22 cellular contexts compared by ENCODE assay signal in the genomic region with DNA sequence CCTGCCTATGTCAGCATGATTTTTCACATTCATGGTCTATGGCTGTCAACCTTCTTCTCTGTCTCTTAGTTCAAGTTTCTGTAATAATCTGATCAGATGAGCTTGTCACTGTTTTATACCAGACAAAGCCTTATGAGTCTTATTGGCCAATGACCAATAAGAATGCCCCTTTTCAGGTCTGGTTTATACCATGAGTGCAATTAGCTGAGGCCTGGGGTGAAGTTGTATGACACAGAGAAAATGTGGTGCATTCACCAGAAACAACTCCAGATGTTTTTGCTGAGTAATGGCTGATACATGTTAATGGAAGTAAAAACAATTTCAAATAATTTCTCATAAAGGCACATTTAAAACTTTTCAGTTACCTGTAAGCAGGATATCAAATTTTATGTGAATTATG.
DNase-seq lines count a peak whose midpoint lies in the region; FAIRE-seq and TF ChIP-seq lines count a peak whose summit lies in the region.
"Had no signal": no experiment of that assay in that cellular context is flagged by ENCODE, and none has a peak within 500 bp of the region (broad histone marks: within the 10 kb centered on the region; RNA-seq: fewer than 3 reads in every experiment).

No MANE protein-coding gene starts in this region.

- no peaks in the 10 kb centered on the region for H3K9me3 Mint-ChIP-seq in MCF 10A (ENCODE audit: unreplicated experiment)
- no peaks in the 10 kb centered on the region for H3K9me3 Mint-ChIP-seq in type B pancreatic cell
- H3K9me3 Mint-ChIP-seq: GM23338 had no signal

- TF ChIP-seq CTCF in mammary epithelial cell (conservative IDR thresholded peaks at IDR 0.05 in 1 of 2, IDR thresholded peaks at IDR 0.05 in 1 of 2; ENCODE audit: extremely low read depth in 1 of 2, insufficient read depth in 1 of 2, low read depth in 1 of 2, low read length in 2 of 2), result no peak
- no peak for TF ChIP-seq CTCF in MCF 10A (IDR thresholded peaks at IDR 0.05; ENCODE audit: unreplicated experiment)
- TF ChIP-seq CTCF in bronchial epithelial cell (IDR thresholded peaks at IDR 0.05; ENCODE audit: insufficient read depth, low read length, severe bottlenecking), result no peak
- no peak for TF ChIP-seq CTCF in type B pancreatic cell (conservative IDR thresholded peaks at IDR 0.05)

- in situ Hi-C loops in mammary epithelial cell (cut with MboI; ENCODE audit: low sequenced_read_pairs in 2 of 2), result no loop called here

- no peak overlapping the region for H3K27ac Mint-ChIP-seq in MCF 10A (ENCODE audit: low read depth, unreplicated experiment)
- no peak overlapping the region for H3K27ac Mint-ChIP-seq in type B pancreatic cell
- H3K27ac Mint-ChIP-seq: CD4-positive, alpha-beta memory T cell; GM23338 had no signal

- H3K4me1 ChIP-seq in mammary epithelial cell (ENCODE audit: insufficient read depth, low read length), result peaks cover 38% of the 10 kb centered on the region
- H3K4me1 ChIP-seq: BLaER1 had no signal

- H3K4me2 ChIP-seq in mammary epithelial cell (ENCODE audit: insufficient read depth, low read depth, low read length), result peak overlapping the region; percentile 93
- H3K4me2 ChIP-seq: BLaER1, GM23338 had no signal

- H3K4me3 ChIP-seq in mammary epithelial cell (replicated peaks in 1 of 3; ENCODE audit: insufficient read depth in 1 of 3, low read depth in 2 of 3, low read length in 3 of 3) (no peak overlapping the region), bronchial epithelial cell (ENCODE audit: low read depth, low read length) (no peak overlapping the region)
- H3K4me3 ChIP-seq: BLaER1, GM23338 had no signal

- no peak overlapping the region for H3K4me3 Mint-ChIP-seq in MCF 10A (ENCODE audit: unreplicated experiment)
- peak overlapping the region; percentile 8 for H3K4me3 Mint-ChIP-seq in type B pancreatic cell
- H3K4me3 Mint-ChIP-seq: CD4-positive, alpha-beta memory T cell; GM23338 had no signal

- DNase-seq in mammary epithelial cell (peak; percentile 84), MCF 10A (ENCODE audit: unreplicated experiment) (no peak), bronchial epithelial cell (ENCODE audit: low read depth) (peak; percentile 53), left kidney (ENCODE audit: low read depth, low spot score) (peak; percentile 52), type B pancreatic cell (ENCODE audit: extremely low spot score, unreplicated experiment) (no peak), medulla oblongata (ENCODE audit: extremely low spot score) (no peak), HUDEP-2 (lab: John Stamatoyannopoulos, UW; ENCODE audit: unreplicated experiment in 76 of 76) (no peak)
- DNase-seq in activated CD4-positive, alpha-beta T cell treated with anti-CD3 and anti-CD28 coated beads for 48 hours, result no peak
- DNase-seq: 8988T; CD4-positive, alpha-beta memory T cell; KBM-7; NCI-H1417; NCI-H187; NCI-H2107; NCI-H510A; NCI-H774; OCI-M1; SIG-M5 had no signal

- no peaks in the 10 kb centered on the region for H3K79me2 ChIP-seq in mammary epithelial cell (ENCODE audit: insufficient read depth, low read length)

- CTCF ChIA-PET in mammary epithelial cell (lab: Charles Lee; ENCODE audit: low non-redundant PET) (interaction anchor here (1.0 to 1.7 kb wide), 2 partner anchors 29 to 64 kb away, joined by 5 to 11 read pairs; no protein-coding TSS in a partner anchor), MCF 10A (lab: Yijun Ruan, JAX) (interaction anchor here (0.8 to 2.6 kb wide), 6 partner anchors 14 to 65 kb away, joined by 3 to 14 read pairs (median 4); no protein-coding TSS in a partner anchor)

- H3K36me3 ChIP-seq in mammary epithelial cell (ENCODE audit: insufficient read depth, low read length), result no peaks in the 10 kb centered on the region
- H3K36me3 ChIP-seq in bronchial epithelial cell (ENCODE audit: control insufficient read depth, insufficient read depth, low read length), result no peaks in the 10 kb centered on the region
- H3K36me3 ChIP-seq: BLaER1 had no signal

- H3K9ac ChIP-seq in mammary epithelial cell (ENCODE audit: insufficient read depth, low read length), result peak overlapping the region; percentile 47
- H3K9ac ChIP-seq: BLaER1 had no signal

- POLR2A ChIA-PET in MCF 10A (lab: Yijun Ruan, JAX), result interaction anchor here (1.5 kb wide), 1 partner anchor 29 kb away, joined by 5 read pairs; no protein-coding TSS in a partner anchor

- intact Hi-C loops in mammary epithelial cell (cut with micrococcal nuclease) (loop anchor here (2.0 kb wide), 1 partner anchor 14 kb away; no protein-coding TSS in a partner anchor), MCF 10A (cut with micrococcal nuclease) (no loop called here)

- H4K20me1 ChIP-seq in mammary epithelial cell (ENCODE audit: insufficient read depth, low read length), result no peaks in the 10 kb centered on the region
- H4K20me1 ChIP-seq: BLaER1 had no signal

- H3K27ac ChIP-seq in mammary epithelial cell (ENCODE audit: insufficient read depth, low read depth, low read length), result peak overlapping the region; percentile 75
- H3K27ac ChIP-seq: BLaER1 had no signal

- H2AFZ ChIP-seq in mammary epithelial cell (ENCODE audit: low read depth, low read length), result peak overlapping the region; percentile 61
- H2AFZ ChIP-seq: GM23338 had no signal

- H3K27me3 Mint-ChIP-seq in MCF 10A (ENCODE audit: insufficient read depth, unreplicated experiment), result no peaks in the 10 kb centered on the region
- no peaks in the 10 kb centered on the region for H3K27me3 Mint-ChIP-seq in type B pancreatic cell
- H3K27me3 Mint-ChIP-seq: CD4-positive, alpha-beta memory T cell had no signal

- H3K4me1 Mint-ChIP-seq in MCF 10A (ENCODE audit: insufficient read depth, unreplicated experiment), result no peaks in the 10 kb centered on the region
- H3K4me1 Mint-ChIP-seq in type B pancreatic cell (ENCODE audit: unreplicated experiment), result peaks cover 23% of the 10 kb centered on the region
- H3K4me1 Mint-ChIP-seq: CD4-positive, alpha-beta memory T cell had no signal

- BruUV-seq in mammary epithelial cell (replicated peaks; lab: Mats Ljungman, UMichigan) (no TSS peak), MCF 10A (replicated peaks; lab: Mats Ljungman, UMichigan) (no TSS peak)

- dilution Hi-C loops in mammary epithelial cell (cut with HindIII; ENCODE audit: low sequenced_read_pairs), result no loop called here

- no peaks in the 10 kb centered on the region for H3K9me3 ChIP-seq in mammary epithelial cell (replicated peaks; ENCODE audit: insufficient read depth, low read length)
- H3K9me3 ChIP-seq: BLaER1 had no signal

- H3K27me3 ChIP-seq in mammary epithelial cell (ENCODE audit: insufficient read depth, low read length) (no peaks in the 10 kb centered on the region), bronchial epithelial cell (ENCODE audit: control insufficient read depth, insufficient read depth, low read length) (no peaks in the 10 kb centered on the region)
- H3K27me3 ChIP-seq: BLaER1 had no signal

- no peaks in the 10 kb centered on the region for H3K36me3 Mint-ChIP-seq in MCF 10A (ENCODE audit: insufficient read depth, unreplicated experiment)
- H3K36me3 Mint-ChIP-seq in type B pancreatic cell, result no peaks in the 10 kb centered on the region
- H3K36me3 Mint-ChIP-seq: CD4-positive, alpha-beta memory T cell had no signal

- FAIRE-seq in bronchial epithelial cell (lab: Jason Lieb, UNC), result no peak
- FAIRE-seq: GM12892, GM18507 had no signal

Comparison
In these comparisons a context has a peak if more than half of its experiments do, and no peak if none do; other contexts are left out.
1. DNase-seq: peak in mammary epithelial cell (single experiment), bronchial epithelial cell (single experiment) and left kidney (single experiment); none in MCF 10A (single experiment), type B pancreatic cell (single experiment), medulla oblongata (single experiment), HUDEP-2 (0 of 76) and activated CD4-positive, alpha-beta T cell treated with anti-CD3 and anti-CD28 coated beads for 48 hours (single experiment).